Comparison of ENCODE assay signal across 22 cellular contexts in the genomic region with DNA sequence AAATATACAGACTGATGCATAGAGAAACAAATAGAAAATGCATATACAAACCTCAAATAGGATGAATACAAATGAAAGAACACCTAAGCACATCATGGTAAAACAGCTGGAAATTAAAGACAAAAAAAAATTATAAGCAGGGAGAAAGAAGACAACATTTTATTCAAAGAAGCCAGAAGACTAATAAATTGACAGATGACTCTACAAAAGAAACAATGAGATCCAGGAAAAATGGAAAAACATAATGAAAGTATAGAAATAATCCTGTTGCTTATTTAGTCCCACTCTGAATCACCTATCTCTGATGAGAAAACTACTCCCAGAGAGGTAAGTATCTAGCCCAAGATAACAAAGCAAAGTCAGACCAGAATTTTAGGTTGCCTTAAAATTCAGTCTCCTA.
"Had no signal": no experiment of that assay in that cellular context is flagged by ENCODE, and none has a peak within 500 bp of the region (broad histone marks: within the 10 kb centered on the region; RNA-seq: fewer than 3 reads in every experiment).

No MANE protein-coding gene starts in this region.

- H3K27me3 ChIP-seq: colonic mucosa, esophagus squamous epithelium, gastrocnemius medialis, heart right ventricle, left lung had no signal

- H3K4me1 ChIP-seq: colonic mucosa, esophagus squamous epithelium, gastrocnemius medialis, heart right ventricle, left lung, lower lobe of right lung had no signal

- H3K9me3 ChIP-seq: colonic mucosa, esophagus squamous epithelium, gastrocnemius medialis, lower lobe of right lung, mucosa of descending colon had no signal

- DNase-seq: colonic mucosa; cortex of kidney; effector CD8-positive, alpha-beta T cell; effector memory CD8-positive, alpha-beta T cell; endodermal cell; erythroblast; esophagus squamous epithelium; foreskin fibroblast; foreskin melanocyte; gastrocnemius medialis; glutamatergic neuron; head of caudate nucleus; heart right ventricle; hippocampal formation; left cardiac atrium; left lung; left ventricle myocardium superior; lower lobe of right lung; mesenchymal stem cell; mucosa of descending colon; naive B cell had no signal

- H3K36me3 ChIP-seq: colonic mucosa, esophagus squamous epithelium, gastrocnemius medialis, heart right ventricle, left lung, lower lobe of right lung had no signal

- H3K27ac ChIP-seq: colonic mucosa, epithelial cell of prostate, esophagus squamous epithelium, gastrocnemius medialis, heart right ventricle, left lung, lower lobe of right lung had no signal

- H3K4me3 ChIP-seq: colonic mucosa, esophagus squamous epithelium, gastrocnemius medialis, heart right ventricle, left lung, lower lobe of right lung, mucosa of descending colon had no signal
